23 cellular contexts compared by ENCODE assay signal in the genomic region with DNA sequence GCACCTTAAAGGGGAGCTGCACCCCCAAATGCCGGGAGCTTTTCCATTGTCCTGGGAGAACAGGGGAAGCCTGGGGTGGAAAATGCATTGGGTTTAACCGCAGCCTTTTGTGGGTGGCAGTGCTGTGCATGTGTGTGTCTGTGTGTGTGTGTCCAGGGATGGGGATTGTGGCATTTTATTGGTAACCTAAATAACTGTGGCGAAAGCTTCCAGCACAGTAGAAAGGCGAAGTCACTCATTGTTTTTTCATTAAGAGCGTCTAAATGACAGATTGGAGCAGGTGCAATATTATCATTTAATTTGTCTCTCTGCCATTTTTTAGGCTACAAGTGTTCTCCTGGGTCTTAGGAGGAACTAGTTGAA.
"Had no signal": no experiment of that assay in that cellular context is flagged by ENCODE, and none has a peak within 500 bp of the region (broad histone marks: within the 10 kb centered on the region; RNA-seq: fewer than 3 reads in every experiment).

No MANE protein-coding gene starts in this region.

- DNase-seq: activated CD4-positive, alpha-beta memory T cell treated with anti-CD3 and anti-CD28 coated beads for 36 hours; activated CD4-positive, alpha-beta T cell treated with anti-CD3 and anti-CD28 coated beads for 36 hours; activated CD4-positive, alpha-beta T cell treated with anti-CD3 and anti-CD28 coated beads, Interleukin-2, amount 10 ng/mL, durations not matched to agents 24 days and 14 days; activated CD4-positive, CD25-positive, alpha-beta regulatory T cell; activated CD4-positive, CD25-positive, alpha-beta regulatory T cell treated with anti-CD3 and anti-CD28 coated beads, Interleukin-2, amount 50 U/mL, for 72 hours; activated CD8-positive, alpha-beta memory T cell treated with anti-CD3 and anti-CD28 coated beads, Interleukin-2, amount 10 ng/mL, durations not matched to agents 7 days and 5 days; activated CD8-positive, alpha-beta memory T cell treated with anti-CD3 and anti-CD28 coated beads, Interleukin-2, amount 50 U/mL, for 4 hours; activated CD8-positive, alpha-beta T cell treated with anti-CD3 and anti-CD28 coated beads, Interleukin-2, amount 10 ng/mL, durations not matched to agents 7 days and 5 days; activated gamma-delta T cell; activated naive CD4-positive, alpha-beta T cell; activated naive CD4-positive, alpha-beta T cell treated with anti-CD3 and anti-CD28 coated beads, Interleukin-2, amount 10 ng/mL, durations not matched to agents 7 days and 5 days; activated naive CD8-positive, alpha-beta T cell treated with anti-CD3 and anti-CD28 coated beads, Interleukin-2, amount 10 ng/mL, durations not matched to agents 7 days and 5 days; activated T-cell treated with anti-CD3 and anti-CD28 coated beads, Interleukin-2, amount 50 U/mL, for 1 hour; activated T-cell treated with anti-CD3 and anti-CD28 coated beads, Interleukin-2, amount 50 U/mL, for 72 hours; brain microvascular endothelial cell; effector memory CD4-positive, alpha-beta T cell; foreskin fibroblast; glutamatergic neuron; T-helper 2 cell had no signal

- H3K4me3 ChIP-seq: coronary artery, dorsolateral prefrontal cortex had no signal

- H3K27ac ChIP-seq: brain microvascular endothelial cell, coronary artery, dorsolateral prefrontal cortex had no signal

- H3K36me3 ChIP-seq: brain microvascular endothelial cell had no signal

- ATAC-seq: activated CD4-positive, alpha-beta T cell treated with anti-CD3 and anti-CD28 coated beads for 36 hours; activated CD8-positive, alpha-beta memory T cell treated with anti-CD3 and anti-CD28 coated beads, Interleukin-2, amount 10 ng/mL, durations not matched to agents 7 days and 5 days; activated CD8-positive, alpha-beta T cell treated with anti-CD3 and anti-CD28 coated beads, Interleukin-2, amount 10 ng/mL, durations not matched to agents 7 days and 5 days; activated naive CD4-positive, alpha-beta T cell treated with anti-CD3 and anti-CD28 coated beads, Interleukin-2, amount 50 U/mL, for 72 hours; activated T-cell treated with anti-CD3 and anti-CD28 coated beads, Interleukin-2, amount 50 U/mL, for 72 hours; esophagus mucosa had no signal
